10 cellular contexts compared by ENCODE assay signal in genomic region chr17:15649861-15650391, GRCh38. TPM values are rescaled to one million over a fixed set of nuclear protein-coding genes. Genes with fewer than 3 reads are reported as not detected.
A peak's percentile ranks its signal among the peaks of the same experiment; 100 is the strongest.
DNase-seq lines count a peak whose midpoint lies in the region; ATAC-seq and TF ChIP-seq lines count a peak whose summit lies in the region.
"Had no signal": no experiment of that assay in that cellular context is flagged by ENCODE, and none has a peak within 500 bp of the region (broad histone marks: within the 10 kb centered on the region; RNA-seq: fewer than 3 reads in every experiment).

No MANE protein-coding gene starts in this region.

- peaks cover 9% of the 10 kb centered on the region for H3K4me1 ChIP-seq in right cardiac atrium (ENCODE audit: control insufficient read depth, insufficient read depth, low read length)
- H3K4me1 ChIP-seq in subcutaneous abdominal adipose tissue (ENCODE audit: control insufficient read depth in 5 of 5, insufficient read depth in 5 of 5, low read length in 5 of 5), result peaks cover 7 to 42% (median 39%) of the 10 kb centered on the region in 5 donors

- no peaks in the 10 kb centered on the region for H3K27me3 ChIP-seq in right cardiac atrium (ENCODE audit: control insufficient read depth, insufficient read depth)
- no peaks in the 10 kb centered on the region for H3K27me3 ChIP-seq in subcutaneous abdominal adipose tissue (ENCODE audit: control insufficient read depth in 5 of 5, insufficient read depth in 4 of 5, low read length in 5 of 5)

- TF ChIP-seq CTCF in WI38 (IDR thresholded peaks at IDR 0.05; ENCODE audit: low read depth, low read length) (no peak), omental fat pad (IDR thresholded peaks at IDR 0.05) (no peak)

- H3K27ac ChIP-seq in right cardiac atrium (ENCODE audit: low read length) (peak overlapping the region; percentile 66), subcutaneous abdominal adipose tissue (ENCODE audit: low read depth, low read length) (peak overlapping the region; percentile 93)

- H3K9ac ChIP-seq in subcutaneous abdominal adipose tissue (ENCODE audit: low read length in 5 of 5), result peak overlapping the region; percentile 33 to 92 (median 70)

- peak overlapping the region; percentile 94 for H3K4me3 ChIP-seq in WI38 (ENCODE audit: low read depth, low read length)
- H3K4me3 ChIP-seq in right cardiac atrium (ENCODE audit: low read length), result peak overlapping the region; percentile 63
- peak overlapping the region; percentile 73 to 97 (median 90) for H3K4me3 ChIP-seq in subcutaneous abdominal adipose tissue (ENCODE audit: low read depth in 1 of 5, low read length in 5 of 5)

- WGBS in right cardiac atrium, result 15% methylated on average over 5 of the region's 5 CpGs

- no peaks in the 10 kb centered on the region for H3K36me3 ChIP-seq in subcutaneous abdominal adipose tissue (ENCODE audit: control insufficient read depth in 5 of 5, insufficient read depth in 5 of 5, low read length in 5 of 5)

- H3K9me3 ChIP-seq in right cardiac atrium (ENCODE audit: control insufficient read depth, low read length) (no peaks in the 10 kb centered on the region), subcutaneous abdominal adipose tissue (ENCODE audit: control insufficient read depth in 5 of 5, low read length in 5 of 5) (no peaks in the 10 kb centered on the region)

- peak; percentile 54 for DNase-seq in GM03348 (ENCODE audit: low spot score)
- peak in 2 of 3 donors; percentile 50 to 60 for DNase-seq in right cardiac atrium
- no peak for DNase-seq in omental fat pad (ENCODE audit: low spot score)
- DNase-seq in central memory CD4-positive, alpha-beta T cell, result no peak
- DNase-seq in HK-2 (ENCODE audit: unreplicated experiment), result no peak
- DNase-seq in cerebellum (ENCODE audit: low spot score), result no peak
- DNase-seq: natural killer cell, SIG-M5 had no signal

- intact Hi-C loops in right cardiac atrium (cut with DNase I), result no loop called here

- ATAC-seq in right cardiac atrium (no peak), omental fat pad (ENCODE audit: low FRiP score) (no peak)
- ATAC-seq: natural killer cell had no signal

RNA-seq across cellular contexts. Expression of gene FBXW10B, which starts 30.4 kb away (rescaled TPM):
- 1 to 10 TPM in 1 of 4 donors, under 1 TPM in 3; 0.40 to 1.1 (median 0.54) TPM for total RNA-seq in right cardiac atrium
- 0.70 TPM for polyA plus RNA-seq in right cardiac atrium
- total RNA-seq in omental fat pad, result 1 to 10 TPM; 1.1 to 8.0 (median 3.0) TPM
- total RNA-seq in cerebellum, result 1.4 TPM

RNA-seq across cellular contexts. Expression of gene TRIM16, which starts 34.2 kb away (rescaled TPM):
- total RNA-seq in right cardiac atrium (10 to 100 TPM; 19.6 to 42.0 (median 33.0) TPM), omental fat pad (10 to 100 TPM; 20.2 to 36.7 (median 25.5) TPM), cerebellum (23.3 TPM)
- polyA plus RNA-seq in right cardiac atrium, result 17.9 TPM

RNA-seq across cellular contexts. Expression of gene ZNF286A, which starts 49.6 kb away (rescaled TPM):
- total RNA-seq in right cardiac atrium, result 10 to 100 TPM; 17.0 to 25.4 (median 19.4) TPM
- 13.0 TPM for polyA plus RNA-seq in right cardiac atrium
- 10 to 100 TPM; 11.9 to 28.9 (median 19.1) TPM for total RNA-seq in omental fat pad
- 72.0 TPM for total RNA-seq in cerebellum

Comparison
In these comparisons a context has a peak if more than half of its experiments do, and no peak if none do; other contexts are left out.
1. DNase-seq: peak in GM03348 (single experiment) and right cardiac atrium (2 of 3); none in omental fat pad (single experiment), central memory CD4-positive, alpha-beta T cell (single experiment), HK-2 (single experiment) and cerebellum (single experiment).
2. Peak in every context shown above with its lines, with median percentiles within 50 percentile points of each other: H3K4me3 ChIP-seq.